10 cellular contexts compared by ENCODE assay signal in the genomic region with DNA sequence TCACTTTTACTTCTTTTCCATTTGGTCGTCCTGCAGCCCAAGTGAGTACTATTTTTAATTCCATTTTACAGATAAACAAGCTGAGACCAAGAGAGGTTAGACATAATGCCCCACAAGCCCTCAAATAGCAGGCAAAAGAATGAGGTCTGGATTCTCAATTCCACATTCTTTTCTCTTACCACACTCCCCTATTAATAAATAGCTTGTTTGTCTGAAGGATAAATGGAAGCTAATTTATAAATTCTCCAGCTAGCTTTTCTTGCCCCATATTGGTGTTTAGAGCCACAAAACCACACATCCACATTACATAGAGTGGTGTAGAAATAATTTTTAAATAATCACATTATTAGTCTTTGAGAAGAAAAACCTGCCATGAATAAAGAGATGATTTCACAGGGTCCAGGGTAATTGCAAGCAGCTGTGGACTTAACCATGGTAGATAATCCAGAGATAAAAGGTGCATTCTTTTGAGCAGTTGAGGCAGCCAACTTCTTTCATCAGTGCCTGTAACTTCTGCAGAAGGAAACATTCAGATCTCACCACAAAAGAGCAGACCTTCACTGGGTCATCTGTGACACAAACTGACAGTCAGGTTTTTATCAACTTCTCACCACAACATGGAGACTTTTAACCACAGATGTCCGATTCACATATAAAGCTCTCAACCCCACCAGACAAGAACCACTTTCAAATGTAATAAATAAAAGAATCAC.
DNase-seq lines count a peak whose midpoint lies in the region; ATAC-seq and TF ChIP-seq lines count a peak whose summit lies in the region.
"Had no signal": no experiment of that assay in that cellular context is flagged by ENCODE, and none has a peak within 500 bp of the region (broad histone marks: within the 10 kb centered on the region; RNA-seq: fewer than 3 reads in every experiment).

No MANE protein-coding gene starts in this region.

- H3K27me3 ChIP-seq in foreskin keratinocyte = no peaks in the 10 kb centered on the region
- no peaks in the 10 kb centered on the region for H3K27me3 ChIP-seq in BE2C

- H3K4me1 ChIP-seq in foreskin keratinocyte (no peaks in the 10 kb centered on the region), BE2C (no peaks in the 10 kb centered on the region)

- peaks cover 7% of the 10 kb centered on the region for H3K9me3 Mint-ChIP-seq in activated naive CD8-positive, alpha-beta T cell treated with anti-CD3 and anti-CD28 coated beads for 36 hours

- H3K27me3 Mint-ChIP-seq in activated naive CD8-positive, alpha-beta T cell treated with anti-CD3 and anti-CD28 coated beads for 36 hours = no peaks in the 10 kb centered on the region
- H3K27me3 Mint-ChIP-seq: stimulated activated naive CD8-positive, alpha-beta T cell treated with anti-CD3 and anti-CD28 coated beads, Interleukin-15, Interleukin-2, amounts not matched to agents 100 ng/mL and 50 ng/mL, for 24 hours had no signal

- DNase-seq in CMK (ENCODE audit: low read depth) = peak; percentile 36
- DNase-seq in activated naive CD8-positive, alpha-beta T cell treated with anti-CD3 and anti-CD28 coated beads for 36 hours = no peak
- no peak for DNase-seq in foreskin keratinocyte
- DNase-seq in caudate nucleus (lab: John Stamatoyannopoulos, UW) = no peak
- no peak for DNase-seq in BE2C
- no peak for DNase-seq in NCI-H146 (lab: John Stamatoyannopoulos, UW)
- DNase-seq: NCI-H1436 treated with DMSO at 0.1 percent for 48 hours had no signal

- H3K4me3 Mint-ChIP-seq in activated naive CD8-positive, alpha-beta T cell treated with anti-CD3 and anti-CD28 coated beads for 36 hours = no peak overlapping the region
- H3K4me3 Mint-ChIP-seq: stimulated activated naive CD8-positive, alpha-beta T cell treated with anti-CD3 and anti-CD28 coated beads, Interleukin-15, Interleukin-2, amounts not matched to agents 100 ng/mL and 50 ng/mL, for 24 hours had no signal

- peaks cover 7% of the 10 kb centered on the region for H3K36me3 Mint-ChIP-seq in activated naive CD8-positive, alpha-beta T cell treated with anti-CD3 and anti-CD28 coated beads for 36 hours

- peak overlapping the region; percentile 6 for H3K27ac Mint-ChIP-seq in activated naive CD8-positive, alpha-beta T cell treated with anti-CD3 and anti-CD28 coated beads for 36 hours

- no peaks in the 10 kb centered on the region for H3K9me3 ChIP-seq in BE2C

- no peak overlapping the region for H3K27ac ChIP-seq in foreskin keratinocyte
- H3K27ac ChIP-seq in caudate nucleus (ENCODE audit: low read depth, low read length) = no peak overlapping the region

- TF ChIP-seq CTCF in foreskin keratinocyte (conservative IDR thresholded peaks at IDR 0.05) (no peak), BE2C (IDR thresholded peaks at IDR 0.05; ENCODE audit: low read depth, low read length) (no peak)

- H3K4me3 ChIP-seq in BE2C (ENCODE audit: low read depth, low read length) = no peak overlapping the region

- H3K36me3 ChIP-seq in BE2C = no peaks in the 10 kb centered on the region

- H3K4me1 Mint-ChIP-seq in activated naive CD8-positive, alpha-beta T cell treated with anti-CD3 and anti-CD28 coated beads for 36 hours = peaks cover 66% of the 10 kb centered on the region

- ATAC-seq in GM19467 (IDR thresholded peaks at IDR 0.05; ENCODE audit: unreplicated experiment) (peak; percentile 74), HG03196 (IDR thresholded peaks at IDR 0.05; ENCODE audit: unreplicated experiment) (peak; percentile 64), foreskin keratinocyte (no peak)
